In the genomic region with DNA sequence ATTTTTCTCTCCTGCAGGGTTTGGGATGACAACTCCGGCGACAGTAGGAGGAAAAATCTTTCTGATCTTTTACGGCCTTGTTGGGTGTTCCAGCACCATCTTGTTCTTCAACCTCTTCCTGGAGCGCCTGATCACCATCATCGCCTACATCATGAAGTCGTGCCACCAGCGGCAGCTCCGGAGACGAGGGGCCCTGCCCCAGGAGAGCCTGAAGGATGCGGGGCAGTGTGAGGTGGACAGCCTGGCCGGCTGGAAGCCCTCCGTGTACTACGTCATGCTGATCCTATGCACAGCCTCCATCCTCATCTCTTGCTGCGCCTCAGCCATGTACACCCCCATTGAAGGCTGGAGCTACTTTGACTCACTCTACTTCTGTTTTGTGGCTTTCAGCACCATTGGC, we compare ENCODE assay signal across 3 cellular contexts.
"Had no signal": no experiment of that assay in that cellular context is flagged by ENCODE, and none has a peak within 500 bp of the region (broad histone marks: within the 10 kb centered on the region; RNA-seq: fewer than 3 reads in every experiment).

No MANE protein-coding gene starts in this region.

- H3K4me3 ChIP-seq: GM12878 had no signal

- DNase-seq: GDM1, GF-D8 had no signal
